32 cellular contexts compared by ENCODE assay signal in the genomic region with DNA sequence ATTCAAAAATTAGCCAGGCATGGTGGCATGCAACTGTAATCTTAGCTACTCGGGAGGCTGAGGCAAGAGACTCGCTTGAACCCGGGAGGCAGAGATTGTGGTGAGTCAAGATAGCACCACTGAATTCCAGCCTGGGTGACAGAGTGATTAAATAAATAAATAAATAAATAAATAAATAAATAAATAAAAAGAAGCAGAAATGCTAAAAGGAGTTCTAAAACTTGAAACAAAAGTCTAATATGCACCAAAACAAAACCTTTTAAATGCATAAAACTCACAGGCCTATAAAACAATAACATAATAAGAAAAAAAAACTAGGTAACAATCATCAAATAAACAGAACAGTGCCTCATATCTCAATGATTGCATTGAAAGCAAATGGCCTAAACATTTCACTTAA.
"Had no signal": no experiment of that assay in that cellular context is flagged by ENCODE, and none has a peak within 500 bp of the region (broad histone marks: within the 10 kb centered on the region; RNA-seq: fewer than 3 reads in every experiment).

No MANE protein-coding gene starts in this region.

- H3K9me3 ChIP-seq: MG63 had no signal

- DNase-seq: Karpas-422, Kasumi-1, MG63, MM.1S, MV-4-11, NCI-H1048, NCI-H1092, NCI-H1092 treated with DMSO at 0.1 percent for 48 hours, NCI-H1105, NCI-H1417 treated with DMSO at 0.1 percent for 48 hours, NCI-H1436, NCI-H1436 treated with DMSO at 0.1 percent for 48 hours, NCI-H146, NCI-H1694, NCI-H1694 treated with DMSO at 0.1 percent for 48 hours, NCI-H187, NCI-H187 treated with DMSO at 0.1 percent for 48 hours, NCI-H1930, NCI-H2029, NCI-H2029 treated with DMSO at 0.1 percent for 48 hours, NCI-H2081, NCI-H2081 treated with DMSO at 0.1 percent for 48 hours, NCI-H2107, NCI-H2171, NCI-H2171 treated with DMSO at 0.1 percent for 48 hours, NCI-H2227 treated with DMSO at 0.1 percent for 48 hours, NCI-H226, NCI-H345, NCI-H446, NCI-H446 treated with DMSO at 0.1 percent for 48 hours, NCI-H510A, NCI-H510A treated with DMSO at 0.1 percent for 48 hours had no signal

- H3K36me3 ChIP-seq: MG63 had no signal

- H3K4me3 ChIP-seq: MG63 had no signal
